12 cellular contexts compared by ENCODE assay signal in genomic region chr3:169865176-169865800, GRCh38. TPM values are rescaled to one million over a fixed set of nuclear protein-coding genes. Genes with fewer than 3 reads are reported as not detected.
DNase-seq lines count a peak whose midpoint lies in the region; ATAC-seq and TF ChIP-seq lines count a peak whose summit lies in the region.
"Had no signal": no experiment of that assay in that cellular context is flagged by ENCODE, and none has a peak within 500 bp of the region (broad histone marks: within the 10 kb centered on the region; RNA-seq: fewer than 3 reads in every experiment).

No MANE protein-coding gene starts in this region.

- no peak overlapping the region for H3K4ac ChIP-seq in trophoblast cell (ENCODE audit: low read depth, low read length)

- intact Hi-C loops in activated CD4-positive, alpha-beta T cell treated with anti-CD3 and anti-CD28 coated beads for 36 hours (cut with DNase I, micrococcal nuclease): loop anchor here in 1 of 2 experiments (10.0 kb wide), 1 partner anchor 310 kb away; no protein-coding TSS in a partner anchor

- no peaks in the 10 kb centered on the region for H3K36me3 Mint-ChIP-seq in activated CD4-positive, alpha-beta T cell treated with anti-CD3 and anti-CD28 coated beads for 36 hours (ENCODE audit: low read depth)
- no peaks in the 10 kb centered on the region for H3K36me3 Mint-ChIP-seq in immature natural killer cell

- TF ChIP-seq CTCF in HL-60 (IDR thresholded peaks at IDR 0.05; ENCODE audit: insufficient read depth, low read length): no peak

- H3K14ac ChIP-seq in trophoblast cell (ENCODE audit: low read length): no peak overlapping the region

- WGBS in trophoblast cell (ENCODE audit: extremely low coverage, insufficient coverage, insufficient read length): no CpG with 5 or more reads among the region's 12 CpGs

- H3K4me3 Mint-ChIP-seq in activated CD4-positive, alpha-beta T cell treated with anti-CD3 and anti-CD28 coated beads for 36 hours: no peak overlapping the region
- H3K4me3 Mint-ChIP-seq in immature natural killer cell: no peak overlapping the region

- H3K27me3 Mint-ChIP-seq in activated CD4-positive, alpha-beta T cell treated with anti-CD3 and anti-CD28 coated beads for 36 hours: peaks cover 4% of the 10 kb centered on the region
- H3K27me3 Mint-ChIP-seq in immature natural killer cell (ENCODE audit: low read depth in 3 of 3): peaks cover 0 to 3% (median 2%) of the 10 kb centered on the region in 3 donors

- no peaks in the 10 kb centered on the region for H3K79me2 ChIP-seq in trophoblast cell (ENCODE audit: control insufficient read depth, insufficient read depth, low read length, poor library complexity)

- no peak overlapping the region for H3K18ac ChIP-seq in trophoblast cell (ENCODE audit: low read length)

- no peak overlapping the region for H2BK12ac ChIP-seq in trophoblast cell (ENCODE audit: low read length)

- no peak overlapping the region for H2BK5ac ChIP-seq in trophoblast cell (ENCODE audit: low read depth, low read length, poor library complexity)

- H4K8ac ChIP-seq in trophoblast cell (ENCODE audit: low read depth, low read length): no peak overlapping the region

- no peak overlapping the region for H3K23ac ChIP-seq in trophoblast cell (ENCODE audit: low read length)

- ATAC-seq in activated CD4-positive, alpha-beta T cell treated with anti-CD3 and anti-CD28 coated beads for 36 hours: peak; percentile 70
- ATAC-seq in HG03457 (IDR thresholded peaks at IDR 0.05; ENCODE audit: unreplicated experiment): no peak

- peak; percentile 44 for DNase-seq in activated CD4-positive, alpha-beta T cell treated with anti-CD3 and anti-CD28 coated beads for 36 hours
- DNase-seq in activated CD4-positive, alpha-beta T cell treated with anti-CD3 and anti-CD28 coated beads, Interleukin-2, amount 50 U/mL, for 48 hours: no peak
- peak in 1 of 2 experiments; percentile 63 for DNase-seq in HL-60 (ENCODE audit: low read depth in 1 of 2, low spot score in 1 of 2)
- peak; percentile 33 to 38 for DNase-seq in activated T-cell treated with anti-CD3 and anti-CD28 coated beads, Interleukin-2, amount 50 U/mL, for 48 hours
- DNase-seq in stimulated activated CD8-positive, alpha-beta memory T cell treated with anti-CD3 and anti-CD28 coated beads, Interleukin-7, amount 100 ng/mL, for 24 hours (ENCODE audit: low read depth): peak; percentile 4
- DNase-seq in trophoblast cell: no peak
- no peak for DNase-seq in immature natural killer cell
- DNase-seq: dorsolateral prefrontal cortex, HCEC 1CT had no signal

- H3K27me3 ChIP-seq in HL-60 (ENCODE audit: insufficient read depth, poor library complexity, severe bottlenecking) (no peaks in the 10 kb centered on the region), trophoblast cell (ENCODE audit: insufficient read depth, low read length) (no peaks in the 10 kb centered on the region)
- H3K27me3 ChIP-seq: dorsolateral prefrontal cortex, suprapubic skin had no signal

- no peaks in the 10 kb centered on the region for H3K9me3 Mint-ChIP-seq in activated CD4-positive, alpha-beta T cell treated with anti-CD3 and anti-CD28 coated beads for 36 hours (ENCODE audit: low read depth)
- H3K9me3 Mint-ChIP-seq in immature natural killer cell: no peaks in the 10 kb centered on the region

- H2AK5ac ChIP-seq in trophoblast cell (ENCODE audit: low read length): no peak overlapping the region

- H3K4me1 Mint-ChIP-seq in activated CD4-positive, alpha-beta T cell treated with anti-CD3 and anti-CD28 coated beads for 36 hours: peaks cover 25% of the 10 kb centered on the region
- peaks cover 4 to 12% of the 10 kb centered on the region in 2 donors for H3K4me1 Mint-ChIP-seq in immature natural killer cell

- H3K9me3 ChIP-seq in trophoblast cell (ENCODE audit: insufficient read depth, low read depth, low read length): no peaks in the 10 kb centered on the region
- H3K9me3 ChIP-seq: suprapubic skin had no signal

- no peak overlapping the region for H3K9ac ChIP-seq in trophoblast cell (ENCODE audit: low read length)

- H3K4me3 ChIP-seq in HL-60 (replicated peaks; ENCODE audit: insufficient read depth, low read length) (no peak overlapping the region), trophoblast cell (ENCODE audit: low read depth, low read length) (no peak overlapping the region)
- H3K4me3 ChIP-seq: dorsolateral prefrontal cortex, suprapubic skin had no signal

- no peaks in the 10 kb centered on the region for H3K36me3 ChIP-seq in trophoblast cell (ENCODE audit: control insufficient read depth in 1 of 2, insufficient read depth in 2 of 2, low read length in 2 of 2)
- H3K36me3 ChIP-seq: suprapubic skin had no signal

- peak overlapping the region; percentile 58 for H3K27ac Mint-ChIP-seq in activated CD4-positive, alpha-beta T cell treated with anti-CD3 and anti-CD28 coated beads for 36 hours
- peak overlapping the region in 1 of 6 donors; percentile 8 for H3K27ac Mint-ChIP-seq in immature natural killer cell

- no peaks in the 10 kb centered on the region for H3K79me1 ChIP-seq in trophoblast cell (ENCODE audit: low read length)

- no peak overlapping the region for H3K4me2 ChIP-seq in trophoblast cell (ENCODE audit: low read length)

- CTCF ChIA-PET in activated CD4-positive, alpha-beta T cell treated with anti-CD3 and anti-CD28 coated beads for 36 hours (lab: Charles Lee): interaction anchor here (0.6 to 3.7 kb wide), 9 partner anchors 8 to 412 kb away, joined by 3 to 17 read pairs (median 3); no protein-coding TSS in a partner anchor

- no peak overlapping the region for H2BK120ac ChIP-seq in trophoblast cell (ENCODE audit: insufficient read depth, low read length, poor library complexity)

- POLR2A ChIA-PET in activated CD4-positive, alpha-beta T cell treated with anti-CD3 and anti-CD28 coated beads for 36 hours (lab: Charles Lee): no interaction called here

- H3K4me1 ChIP-seq in trophoblast cell (ENCODE audit: control insufficient read depth in 1 of 2, insufficient read depth in 2 of 2, low read length in 2 of 2): no peaks in the 10 kb centered on the region
- H3K4me1 ChIP-seq: suprapubic skin had no signal

- H4K12ac ChIP-seq in trophoblast cell (ENCODE audit: low read depth, low read length): no peak overlapping the region

- H3K27ac ChIP-seq in HL-60 (replicated peaks) (peak overlapping the region; percentile 49), trophoblast cell (ENCODE audit: low read depth, low read length) (no peak overlapping the region)
- H3K27ac ChIP-seq: dorsolateral prefrontal cortex, suprapubic skin had no signal

- no peak overlapping the region for H4K91ac ChIP-seq in trophoblast cell (ENCODE audit: low read depth, low read length)

- H2AFZ ChIP-seq in trophoblast cell (ENCODE audit: insufficient read depth, low read length, poor library complexity): no peak overlapping the region

RNA-seq across cellular contexts. Expression of gene LRRC31, which starts 4.4 kb away (rescaled TPM):
- total RNA-seq in activated CD4-positive, alpha-beta T cell treated with anti-CD3 and anti-CD28 coated beads for 36 hours: not detected
- polyA plus RNA-seq in trophoblast cell (2013): not detected in 2 replicates
- not detected for polyA plus RNA-seq in immature natural killer cell
- total RNA-seq: pulmonary artery endothelial cell had no signal

RNA-seq across cellular contexts. Expression of gene SAMD7, which starts 46.1 kb away (rescaled TPM):
- total RNA-seq in activated CD4-positive, alpha-beta T cell treated with anti-CD3 and anti-CD28 coated beads for 36 hours: not detected
- polyA plus RNA-seq in trophoblast cell (2013): not detected in 2 replicates
- not detected for polyA plus RNA-seq in immature natural killer cell
- total RNA-seq: pulmonary artery endothelial cell, suprapubic skin had no signal

RNA-seq across cellular contexts. Expression of gene LRRC34, which starts 52.6 kb away (rescaled TPM):
- total RNA-seq in activated CD4-positive, alpha-beta T cell treated with anti-CD3 and anti-CD28 coated beads for 36 hours: 1 to 10 TPM; 3.8 TPM
- polyA plus RNA-seq in trophoblast cell (2013): 0.37 and 0.49 TPM in 2 replicates
- polyA plus RNA-seq in immature natural killer cell: under 1 TPM in 2 of 3 donors, not detected in 1; 0.30 to 0.40 TPM

RNA-seq across cellular contexts. Expression of gene LRRIQ4, which starts 52.6 kb away (rescaled TPM):
- total RNA-seq in activated CD4-positive, alpha-beta T cell treated with anti-CD3 and anti-CD28 coated beads for 36 hours: under 1 TPM; 0.09 to 0.12 TPM
- polyA plus RNA-seq in trophoblast cell (2013): 0.03 TPM in 2 replicates
- not detected for polyA plus RNA-seq in immature natural killer cell
- total RNA-seq: pulmonary artery endothelial cell, suprapubic skin had no signal

Comparison
In these comparisons a context has a peak if more than half of its experiments do, and no peak if none do; other contexts are left out.
1. DNase-seq: peak in activated CD4-positive, alpha-beta T cell treated with anti-CD3 and anti-CD28 coated beads for 36 hours (single experiment), activated T-cell treated with anti-CD3 and anti-CD28 coated beads, Interleukin-2, amount 50 U/mL, for 48 hours (2 of 2) and stimulated activated CD8-positive, alpha-beta memory T cell treated with anti-CD3 and anti-CD28 coated beads, Interleukin-7, amount 100 ng/mL, for 24 hours (single experiment); none in activated CD4-positive, alpha-beta T cell treated with anti-CD3 and anti-CD28 coated beads, Interleukin-2, amount 50 U/mL, for 48 hours (0 of 2), trophoblast cell (0 of 2) and immature natural killer cell (0 of 3).